8 cellular contexts compared by ENCODE assay signal in the genomic region with DNA sequence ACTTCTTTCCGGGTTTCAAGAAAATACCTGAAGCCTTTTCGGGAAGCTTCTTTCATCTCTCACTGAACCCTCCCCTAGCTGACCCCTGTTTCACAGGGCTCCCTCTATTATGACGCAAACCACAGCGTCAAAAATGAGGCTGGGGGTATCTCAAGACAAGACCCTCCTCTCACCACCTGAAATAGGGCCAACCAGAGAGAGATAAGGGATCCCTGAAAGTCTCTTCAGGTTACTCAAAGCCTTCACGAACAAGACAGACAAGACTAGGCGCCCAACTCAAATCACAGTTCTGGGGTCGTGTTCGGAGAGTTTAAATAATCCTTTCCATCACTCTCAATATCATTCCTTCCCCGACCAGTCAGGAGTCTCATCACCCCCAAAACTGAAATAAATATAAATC. TPM values are rescaled to one million over a fixed set of nuclear protein-coding genes. Genes with fewer than 3 reads are reported as not detected.
A peak's percentile ranks its signal among the peaks of the same experiment; 100 is the strongest.
DNase-seq lines count a peak whose midpoint lies in the region; ATAC-seq and TF ChIP-seq lines count a peak whose summit lies in the region.

No MANE protein-coding gene starts in this region.

- H3K36me3 ChIP-seq in Caco-2 (ENCODE audit: control insufficient read depth, insufficient read depth, low read length): no peaks in the 10 kb centered on the region
- peaks cover 20% of the 10 kb centered on the region for H3K36me3 ChIP-seq in OCI-LY1 (ENCODE audit: insufficient read depth, low read length)

- peak overlapping the region; percentile 97 for H3K4me2 ChIP-seq in OCI-LY1 (ENCODE audit: low read length)

- intact Hi-C loops in Caco-2 (cut with micrococcal nuclease; ENCODE audit: unreplicated experiment): loop anchor here (2.0 to 10.0 kb wide), 2 partner anchors 358 to 398 kb away; a partner anchor contains a TSS

- H2AFZ ChIP-seq in OCI-LY1 (ENCODE audit: low read length): no peak overlapping the region

- peak overlapping the region; percentile 89 for H3K4me3 Mint-ChIP-seq in Caco-2 (ENCODE audit: unreplicated experiment)
- peak overlapping the region; percentile 97 for H3K4me3 Mint-ChIP-seq in endothelial cell (ENCODE audit: unreplicated experiment)
- H3K4me3 Mint-ChIP-seq in osteocyte (ENCODE audit: unreplicated experiment): peak overlapping the region; percentile 94

- H3K9me3 ChIP-seq in Caco-2 (no peaks in the 10 kb centered on the region), OCI-LY1 (ENCODE audit: low read length) (no peaks in the 10 kb centered on the region)

- H3K27me3 Mint-ChIP-seq in Caco-2 (ENCODE audit: insufficient read depth, unreplicated experiment): no peaks in the 10 kb centered on the region
- H3K27me3 Mint-ChIP-seq in endothelial cell (ENCODE audit: unreplicated experiment): peaks cover 7% of the 10 kb centered on the region
- H3K27me3 Mint-ChIP-seq in osteocyte (ENCODE audit: unreplicated experiment): no peaks in the 10 kb centered on the region

- 0 out of 2 replicates have a peak, but pooled peaks cover 5% of the 10 kb centered on the region for H3K4me1 ChIP-seq in Caco-2
- peaks cover 17% of the 10 kb centered on the region for H3K4me1 ChIP-seq in OCI-LY1 (ENCODE audit: insufficient read depth, low read length, severe bottlenecking)

- H3K9ac ChIP-seq in OCI-LY1 (ENCODE audit: low read length): peak overlapping the region; percentile 97

- ATAC-seq in GM18873 (IDR thresholded peaks at IDR 0.05; ENCODE audit: low FRiP score, unreplicated experiment) (no peak), HG03520 (IDR thresholded peaks at IDR 0.05; ENCODE audit: unreplicated experiment) (no peak)

- H3K9me3 Mint-ChIP-seq in Caco-2 (ENCODE audit: unreplicated experiment) (no peaks in the 10 kb centered on the region), endothelial cell (ENCODE audit: unreplicated experiment) (no peaks in the 10 kb centered on the region), osteocyte (ENCODE audit: unreplicated experiment) (peaks cover 8% of the 10 kb centered on the region)

- peak overlapping the region; percentile 90 for H3K27ac Mint-ChIP-seq in Caco-2 (ENCODE audit: unreplicated experiment)
- peak overlapping the region; percentile 93 for H3K27ac Mint-ChIP-seq in endothelial cell (ENCODE audit: unreplicated experiment)
- peak overlapping the region; percentile 100 for H3K27ac Mint-ChIP-seq in osteocyte (ENCODE audit: unreplicated experiment)

- no peaks in the 10 kb centered on the region for H3K9me2 ChIP-seq in OCI-LY1 (ENCODE audit: low read depth, low read length)

- POLR2A ChIA-PET in Caco-2 (lab: Charles Lee): interaction anchor here (0.6 to 0.8 kb wide), 3 partner anchors 140 to 360 kb away, joined by 3 read pairs; a partner anchor contains a TSS

- CTCF ChIA-PET in Caco-2 (lab: Charles Lee): interaction anchor here (0.6 kb wide), 2 partner anchors 404 to 1227 kb away, joined by 5 to 6 read pairs; no protein-coding TSS in a partner anchor

- H3K4me3 ChIP-seq in Caco-2 (ENCODE audit: low read depth, low read length): peak overlapping the region; percentile 71
- H3K4me3 ChIP-seq in OCI-LY1 (ENCODE audit: low read depth, low read length, poor library complexity, severe bottlenecking): peak overlapping the region; percentile 97

- no peaks in the 10 kb centered on the region for H4K20me1 ChIP-seq in OCI-LY1 (ENCODE audit: insufficient read depth, low read length)

- H3K27me3 ChIP-seq in Caco-2 (replicated peaks; ENCODE audit: control insufficient read depth, insufficient read depth, low read length) (no peaks in the 10 kb centered on the region), OCI-LY1 (ENCODE audit: insufficient read depth, low read length) (no peaks in the 10 kb centered on the region)

- H3K4me1 Mint-ChIP-seq in Caco-2 (ENCODE audit: low read depth, unreplicated experiment) (peaks cover 6% of the 10 kb centered on the region), endothelial cell (ENCODE audit: unreplicated experiment) (peaks cover 10% of the 10 kb centered on the region), osteocyte (ENCODE audit: unreplicated experiment) (peaks cover 9% of the 10 kb centered on the region)

- no peak for TF ChIP-seq CTCF in Caco-2 (IDR thresholded peaks at IDR 0.05; ENCODE audit: insufficient read depth in 1 of 2, low read depth in 1 of 2, low read length in 1 of 2, severe bottlenecking in 1 of 2, unreplicated experiment in 1 of 2)
- TF ChIP-seq CTCF in OCI-LY1 (IDR thresholded peaks at IDR 0.05; ENCODE audit: low read length): no peak
- TF ChIP-seq CTCF in endothelial cell (IDR thresholded peaks at IDR 0.05; ENCODE audit: unreplicated experiment): no peak
- TF ChIP-seq CTCF in osteocyte (IDR thresholded peaks at IDR 0.05): no peak
- no peak for TF ChIP-seq CTCF in GM13977 (IDR thresholded peaks at IDR 0.05; ENCODE audit: extremely low read depth, insufficient read depth, missing control alignments)

- BruUV-seq in Caco-2 (replicated peaks; lab: Mats Ljungman, UMichigan): TSS peak; percentile 37

- H3F3A ChIP-seq in OCI-LY1 (ENCODE audit: insufficient read depth, low read length): no peaks in the 10 kb centered on the region

- peaks cover 8% of the 10 kb centered on the region; the same call in 1 of the 2 replicates for H3K79me2 ChIP-seq in OCI-LY1 (ENCODE audit: insufficient read depth, low read length)

- DNase-seq in Caco-2: no peak
- DNase-seq in endothelial cell (ENCODE audit: low spot score): no peak
- DNase-seq in osteocyte (ENCODE audit: extremely low spot score, unreplicated experiment): no peak
- no peak for DNase-seq in kidney tubule cell (ENCODE audit: low spot score)
- DNase-seq in GM13977 (ENCODE audit: low spot score): no peak

- H3K27ac ChIP-seq in OCI-LY1 (ENCODE audit: low read depth, low read length, poor library complexity, severe bottlenecking): peak overlapping the region; percentile 96

- H3K36me3 Mint-ChIP-seq in Caco-2 (ENCODE audit: insufficient read depth, unreplicated experiment): peaks cover 13% of the 10 kb centered on the region
- peaks cover 4% of the 10 kb centered on the region for H3K36me3 Mint-ChIP-seq in endothelial cell (ENCODE audit: low read depth, unreplicated experiment)
- no peaks in the 10 kb centered on the region for H3K36me3 Mint-ChIP-seq in osteocyte (ENCODE audit: unreplicated experiment)

- in situ Hi-C loops in GM13977 (cut with MboI; ENCODE audit: low pct_unique_long_range_greater_than_20kb, low sequenced_read_pairs, unreplicated experiment): no loop called here

RNA-seq across cellular contexts. Expression of a gene that starts 1.2 kb away (rescaled TPM):
- total RNA-seq in Caco-2 (2022) (23.3 and 26.7 TPM in 2 replicates), endothelial cell (ENCODE audit: unreplicated experiment) (29.3 TPM), osteocyte (30.0 and 30.5 TPM in 2 replicates)
